ENCODE assay signal across 8 cellular contexts in the genomic region with DNA sequence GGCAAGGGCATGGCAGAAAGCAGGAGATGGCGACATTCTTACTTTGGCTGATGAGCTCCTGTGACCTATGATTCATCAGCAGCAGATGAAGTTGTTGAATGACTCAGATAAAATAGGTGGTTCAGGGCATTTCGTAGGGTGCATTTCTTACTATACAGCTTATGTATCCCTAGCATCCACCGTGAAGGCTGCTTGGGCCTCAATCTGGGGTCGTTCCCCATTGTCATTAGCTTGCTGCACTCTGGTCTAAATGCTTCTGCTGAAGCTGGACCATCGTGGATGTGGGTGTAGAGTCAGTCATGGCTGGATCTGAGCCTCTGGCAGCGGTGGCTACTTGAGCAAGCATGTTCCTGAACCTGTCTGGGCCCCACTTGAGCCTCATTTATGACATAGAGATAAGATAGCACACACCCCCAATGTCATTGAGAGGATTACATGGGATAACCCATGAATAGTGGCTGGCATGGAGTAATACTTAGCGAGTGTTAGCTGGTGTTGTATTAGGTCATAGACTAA. TPM values are rescaled to one million over a fixed set of nuclear protein-coding genes. Genes with fewer than 3 reads are reported as not detected.
A peak's percentile ranks its signal among the peaks of the same experiment; 100 is the strongest.
DNase-seq lines count a peak whose midpoint lies in the region; ATAC-seq, FAIRE-seq and TF ChIP-seq lines count a peak whose summit lies in the region.
"Not testable (repeated sequence)": the region's sequence is repeated elsewhere in the genome, so short reads cannot be mapped to it uniquely, and the experiment has no call there.

No MANE protein-coding gene starts in this region.

- TF ChIP-seq EP300 in GM12878 (IDR thresholded peaks at IDR 0.05; ENCODE audit: borderline replicate concordance in 1 of 2, control insufficient read depth in 1 of 2, low read depth in 2 of 2, low read length in 2 of 2) = not testable (repeated sequence)

- not testable (repeated sequence) for H3K9me3 Mint-ChIP-seq in activated CD8-positive, alpha-beta memory T cell treated with anti-CD3 and anti-CD28 coated beads, Interleukin-2, amount 10 ng/mL, durations not matched to agents 7 days and 5 days (ENCODE audit: low read depth)

- intact Hi-C loops in Panc1 (cut with micrococcal nuclease; ENCODE audit: unreplicated experiment); GM12878 (cut with micrococcal nuclease; ENCODE audit: unreplicated experiment); left lung (cut with DNase I): not testable (repeated sequence)

- H3K36me3 Mint-ChIP-seq in activated CD8-positive, alpha-beta memory T cell treated with anti-CD3 and anti-CD28 coated beads, Interleukin-2, amount 10 ng/mL, durations not matched to agents 7 days and 5 days = not testable (repeated sequence)

- FAIRE-seq in H54 (lab: Jason Lieb, UNC) (peak; percentile 94), GM12878 (lab: Jason Lieb, UNC) (peak; percentile 59)

- H3K9me3 ChIP-seq in AG04450 (ENCODE audit: control insufficient read depth, insufficient read depth, low read length); Panc1 (ENCODE audit: control insufficient read depth, insufficient read depth, low read depth, low read length); GM12878 (replicated peaks; ENCODE audit: control insufficient read depth, insufficient read depth, low read length); fibroblast of lung (ENCODE audit: control insufficient read depth, insufficient read depth, low read depth, low read length); left lung: not testable (repeated sequence)

- H2AFZ ChIP-seq in GM12878 (ENCODE audit: control insufficient read depth, low read depth, low read length); fibroblast of lung (ENCODE audit: low read length): not testable (repeated sequence)

- H3K27me3 Mint-ChIP-seq in activated CD8-positive, alpha-beta memory T cell treated with anti-CD3 and anti-CD28 coated beads, Interleukin-2, amount 10 ng/mL, durations not matched to agents 7 days and 5 days = not testable (repeated sequence)

- POLR2A ChIA-PET in AG04450 (lab: Yijun Ruan, JAX); GM12878 (lab: Charles Lee): not testable (repeated sequence)
- POLR2A ChIA-PET in Panc1 (lab: Charles Lee) = interaction anchor here (0.7 kb wide), 1 partner anchor 150 kb away, joined by 5 read pairs; no protein-coding TSS in a partner anchor

- SMC1A ChIA-PET in GM12878 (lab: Charles Lee; ENCODE audit: uncharacterized antibody, unreplicated experiment) = interaction anchor here (0.6 kb wide), 1 partner anchor 690 kb away, joined by 3 read pairs; no protein-coding TSS in a partner anchor

- not testable (repeated sequence) for TF ChIP-seq RAD21 in GM12878 (IDR thresholded peaks at IDR 0.05; ENCODE audit: insufficient read depth, low read depth, low read length)

- not testable (repeated sequence) for H3K36me3 ChIP-seq in Panc1 (ENCODE audit: control insufficient read depth, insufficient read depth, low read length); GM12878 (ENCODE audit: control insufficient read depth in 2 of 2, insufficient read depth in 2 of 2, low read length in 1 of 2); fibroblast of lung (ENCODE audit: control insufficient read depth, insufficient read depth, low read length); left lung

- in situ Hi-C loops in Panc1 (cut with HindIII; ENCODE audit: low pct_unique_long_range_greater_than_20kb, low sequenced_read_pairs); GM12878 (cut with MboI): not testable (repeated sequence)

- CTCF ChIA-PET in AG04450 (lab: Charles Lee); Panc1 (lab: Charles Lee); GM12878 (lab: Yijun Ruan, JAX): not testable (repeated sequence)
- CTCF ChIA-PET in activated CD8-positive, alpha-beta memory T cell treated with anti-CD3 and anti-CD28 coated beads, Interleukin-2, amount 10 ng/mL, durations not matched to agents 7 days and 5 days (lab: Charles Lee) = interaction anchor here (0.6 kb wide), 1 partner anchor 601 kb away, joined by 3 read pairs; no protein-coding TSS in a partner anchor

- H3K4me1 Mint-ChIP-seq in activated CD8-positive, alpha-beta memory T cell treated with anti-CD3 and anti-CD28 coated beads, Interleukin-2, amount 10 ng/mL, durations not matched to agents 7 days and 5 days = peaks cover 15% of the 10 kb centered on the region

- not testable (repeated sequence) for H3K79me2 ChIP-seq in GM12878 (ENCODE audit: control insufficient read depth, insufficient read depth, low read length)
- H3K79me2 ChIP-seq in fibroblast of lung (ENCODE audit: control insufficient read depth, insufficient read depth, low read length) = peaks cover 14% of the 10 kb centered on the region

- ATAC-seq in Panc1 (peak; percentile 81), GM12878 (peak; percentile 64), left lung (peak; percentile 30)
- peak; percentile 88 for ATAC-seq in activated CD8-positive, alpha-beta memory T cell treated with anti-CD3 and anti-CD28 coated beads, Interleukin-2, amount 10 ng/mL, durations not matched to agents 7 days and 5 days

- TF ChIP-seq POLR2A in H54 (IDR thresholded peaks at IDR 0.05; ENCODE audit: low read depth, low read length); GM12878 (IDR thresholded peaks at IDR 0.05; ENCODE audit: low read depth, low read length): not testable (repeated sequence)

- H3K4me1 ChIP-seq in Panc1 (ENCODE audit: control insufficient read depth, insufficient read depth, low read length); GM12878 (ENCODE audit: control insufficient read depth, insufficient read depth, low read length); fibroblast of lung (ENCODE audit: control insufficient read depth, extremely low read depth, insufficient read depth, low read length); left lung: not testable (repeated sequence)

- H3K4me3 ChIP-seq in AG04450 (ENCODE audit: low read depth, low read length); Panc1 (ENCODE audit: low read depth in 2 of 2, low read length in 2 of 2); GM12878; fibroblast of lung (replicated peaks in 1 of 4; ENCODE audit: control extremely low read depth in 1 of 4, insufficient read depth in 1 of 4, low read depth in 3 of 4, low read length in 4 of 4); left lung: not testable (repeated sequence)

- not testable (repeated sequence) for H3K4me2 ChIP-seq in GM12878 (ENCODE audit: control insufficient read depth, insufficient read depth); fibroblast of lung (ENCODE audit: extremely low read depth, insufficient read depth, low read length)

- RAD21 ChIA-PET in GM12878 (lab: Charles Lee; ENCODE audit: unreplicated experiment) = interaction anchor here (0.7 kb wide), 1 partner anchor 172 kb away, joined by 3 read pairs; no protein-coding TSS in a partner anchor

- H3K27ac Mint-ChIP-seq in activated CD8-positive, alpha-beta memory T cell treated with anti-CD3 and anti-CD28 coated beads, Interleukin-2, amount 10 ng/mL, durations not matched to agents 7 days and 5 days = peak overlapping the region; percentile 82

- DNase-seq in AG04450 (ENCODE audit: low read depth, low spot score); H54 (ENCODE audit: insufficient read length, low spot score); Panc1 (ENCODE audit: low read depth, low spot score); GM12878 (ENCODE audit: low read depth, low spot score); left lung: not testable (repeated sequence)
- peak; percentile 44 for DNase-seq in activated CD8-positive, alpha-beta memory T cell treated with anti-CD3 and anti-CD28 coated beads, Interleukin-2, amount 10 ng/mL, durations not matched to agents 7 days and 5 days
- DNase-seq in fibroblast of lung (ENCODE audit: low read depth in 2 of 2) = peak; percentile 17 to 40
- DNase-seq in stimulated activated CD8-positive, alpha-beta memory T cell treated with anti-CD3 and anti-CD28 coated beads, Interleukin-4, amount 100 ng/mL, for 48 hours = peak; percentile 38

- peak overlapping the region; percentile 61 for H3K27ac ChIP-seq in AG04450 (ENCODE audit: low read depth, low read length)
- H3K27ac ChIP-seq in Panc1 (ENCODE audit: low read length); GM12878 (ENCODE audit: control insufficient read depth, insufficient read depth); fibroblast of lung (ENCODE audit: insufficient read depth, low read length); left lung: not testable (repeated sequence)

- not testable (repeated sequence) for H3K27me3 ChIP-seq in AG04450 (ENCODE audit: control insufficient read depth, insufficient read depth, low read length); Panc1 (ENCODE audit: control insufficient read depth, insufficient read depth, low read length); GM12878 (replicated peaks in 1 of 2; ENCODE audit: control insufficient read depth in 2 of 2, insufficient read depth in 2 of 2, low read length in 1 of 2); fibroblast of lung (ENCODE audit: control insufficient read depth, insufficient read depth, low read length); left lung

- not testable (repeated sequence) for H3K4me3 Mint-ChIP-seq in activated CD8-positive, alpha-beta memory T cell treated with anti-CD3 and anti-CD28 coated beads, Interleukin-2, amount 10 ng/mL, durations not matched to agents 7 days and 5 days

- TF ChIP-seq CTCF in AG04450 (IDR thresholded peaks at IDR 0.05; ENCODE audit: low read depth, low read length); Panc1 (IDR thresholded peaks at IDR 0.05); GM12878 (IDR thresholded peaks at IDR 0.05 in 2 of 3, conservative IDR thresholded peaks at IDR 0.05 in 1 of 3; ENCODE audit: control insufficient read depth in 2 of 3, extremely low read depth in 1 of 3, insufficient read depth in 1 of 3, low read depth in 3 of 3, low read length in 3 of 3); fibroblast of lung (conservative IDR thresholded peaks at IDR 0.05 in 1 of 2, IDR thresholded peaks at IDR 0.05 in 1 of 2; ENCODE audit: low read depth in 1 of 2, low read length in 2 of 2); left lung (IDR thresholded peaks at IDR 0.05): not testable (repeated sequence)

- not testable (repeated sequence) for H4K20me1 ChIP-seq in GM12878 (ENCODE audit: control insufficient read depth, insufficient read depth); fibroblast of lung (ENCODE audit: control insufficient read depth, extremely low read depth, insufficient read depth, low read length)

- H3K9ac ChIP-seq in GM12878 (ENCODE audit: control insufficient read depth, insufficient read depth, low read length); fibroblast of lung (ENCODE audit: insufficient read depth, low read length): not testable (repeated sequence)

- WGBS in GM12878 (ENCODE audit: insufficient coverage, insufficient replicate concordance, low lambda C conversion rate, missing lambda C conversion rate) = 22% methylated on average over 5 of the region's 7 CpGs

- not testable (repeated sequence) for BruUV-seq in Panc1 (replicated peaks; lab: Mats Ljungman, UMichigan); GM12878 (replicated peaks; lab: Mats Ljungman, UMichigan)

RNA-seq across cellular contexts. Expression of a gene that starts 44.5 kb away (rescaled TPM):
- polyA plus RNA-seq in AG04450 (2011; rRNA removed) (14.7 and 14.8 TPM in 2 replicates), GM12878 (2011; rRNA removed) (17.9 and 18.0 TPM in 2 replicates), GM12878 (2014; fragmentation: Illumina TruSeq; extraction: Trizol) (11.0 TPM in 2 replicates), GM12878 (2014; fragmentation: Nextera tagmentation; extraction: Ambion mirVana) (1 to 10 TPM; 1.6 TPM), GM12878 (2014; rRNA removed) (17.6 and 17.7 TPM in 2 replicates), GM12878 (2016; fragmentation: Nextera tagmentation; extraction: Ambion mirVana) (1 to 10 TPM; 5.6 TPM), fibroblast of lung (10.4 and 17.4 TPM in 2 replicates)
- polyA minus RNA-seq in AG04450 (2011; rRNA and poly(A)+ RNA removed) = 13.4 and 17.1 TPM in 2 replicates
- total RNA-seq in Panc1 (2021; ENCODE audit: unreplicated experiment) (28.0 TPM), GM12878 (2014; rRNA removed) (7.7 and 10.2 TPM in 2 replicates), GM12878 (2014; rRNA removed; fragmentation: Illumina TruSeq; extraction: Trizol) (8.4 and 8.5 TPM in 2 replicates), GM12878 (2021) (9.7 and 11.1 TPM in 2 replicates), fibroblast of lung (7.4 and 15.2 TPM in 2 replicates), left lung (10 to 100 TPM; 10.4 to 12.4 TPM)
- polyA plus RNA-seq in Panc1 (2012; ENCODE audit: insufficient read length) = 22.4 TPM
- 10 to 100 TPM; 27.8 to 41.9 TPM for total RNA-seq in activated CD8-positive, alpha-beta memory T cell treated with anti-CD3 and anti-CD28 coated beads, Interleukin-2, amount 10 ng/mL, durations not matched to agents 7 days and 5 days
- total RNA-seq in GM12878 (2013; cell fraction: nucleolus; rRNA removed) = 50.6 and 62.4 TPM in 2 replicates
- polyA plus RNA-seq in GM12878 (2011; ENCODE audit: low read depth) = 5.5 TPM
- 19.5 and 21.1 TPM in 2 replicates for polyA plus RNA-seq in GM12878 (2011; cell fraction: cytosol; rRNA removed)
- 50.5 and 51.7 TPM in 2 replicates for polyA plus RNA-seq in GM12878 (2011; cell fraction: nucleus; rRNA removed)
- polyA plus RNA-seq in GM12878 (2012) = 7.9 and 10.8 TPM in 2 replicates
- 11.1 and 18.1 TPM in 2 replicates for polyA minus RNA-seq in GM12878 (2011; rRNA and poly(A)+ RNA removed)
- polyA minus RNA-seq in GM12878 (2011; cell fraction: cytosol; rRNA and poly(A)+ RNA removed) = 2.5 and 3.6 TPM in 2 replicates
- 10.9 and 12.2 TPM in 2 replicates for polyA minus RNA-seq in GM12878 (2011; cell fraction: nucleus; rRNA and poly(A)+ RNA removed)
- 5.3 and 10.6 TPM in 2 replicates for polyA plus RNA-seq in fibroblast of lung (2012)
- polyA minus RNA-seq in fibroblast of lung (ENCODE audit: low replicate concordance) = 24.6 and 36.0 TPM in 2 replicates

Comparison
In these comparisons a context has a peak if more than half of its experiments do, and no peak if none do; other contexts are left out.
1. ATAC-seq: peak in every context shown above with its lines; median percentile 88 in activated CD8-positive, alpha-beta memory T cell treated with anti-CD3 and anti-CD28 coated beads, Interleukin-2, amount 10 ng/mL, durations not matched to agents 7 days and 5 days; 81 in Panc1; 64 in GM12878; 30 in left lung.